In genomic region chr16:57485916-57486857, GRCh38 we compare ENCODE assay signal across 8 cellular contexts. TPM values are rescaled to one million over a fixed set of nuclear protein-coding genes. Genes with fewer than 3 reads are reported as not detected.
DNase-seq lines count a peak whose midpoint lies in the region; ATAC-seq and TF ChIP-seq lines count a peak whose summit lies in the region.

Gene DOK4, minus strand, starts transcription at chr16:57486493. Its CDS starts 6,986 bp downstream, at chr16:57479507.

- intact Hi-C loops in cardiac septum (cut with DNase I) (loop anchor here (5.0 kb wide), 1 partner anchor 39 kb away; the partner anchor contains the start of genes CIAPIN1 and COQ9), posterior cingulate gyrus (cut with DNase I) (no loop called here), transverse colon (cut with DNase I; ENCODE audit: low total_unique reads) (no loop called here)

- no peaks in the 10 kb centered on the region for H3K36me3 ChIP-seq in transverse colon

- peaks cover 11% of the 10 kb centered on the region for H3K27me3 Mint-ChIP-seq in IgD-negative memory B cell
- no peaks in the 10 kb centered on the region for H3K27me3 Mint-ChIP-seq in activated naive CD8-positive, alpha-beta T cell treated with anti-CD3 and anti-CD28 coated beads, Interleukin-2, amount 50 U/mL, for 24 hours

- H3K4me1 Mint-ChIP-seq in IgD-negative memory B cell: peaks cover 4 to 8% (median 8%) of the 10 kb centered on the region in 3 donors
- peaks cover 20% of the 10 kb centered on the region for H3K4me1 Mint-ChIP-seq in activated naive CD8-positive, alpha-beta T cell treated with anti-CD3 and anti-CD28 coated beads, Interleukin-2, amount 50 U/mL, for 24 hours

- H3K27ac Mint-ChIP-seq in IgD-negative memory B cell: peak within 1 kb of the TSS in 1 of 3 donors; percentile 64
- H3K27ac Mint-ChIP-seq in activated naive CD8-positive, alpha-beta T cell treated with anti-CD3 and anti-CD28 coated beads, Interleukin-2, amount 50 U/mL, for 24 hours: no peak within 1 kb of the TSS

- no peak for TF ChIP-seq CTCF in transverse colon (IDR thresholded peaks at IDR 0.05)

- peak within 1 kb of the TSS; percentile 76 to 96 (median 84) for H3K4me3 ChIP-seq in transverse colon

- no peak for TF ChIP-seq EP300 in transverse colon (IDR thresholded peaks at IDR 0.05; ENCODE audit: low read depth)

- ATAC-seq in GM21447 (IDR thresholded peaks at IDR 0.05; ENCODE audit: unreplicated experiment): peak; percentile 83
- peak; percentile 94 for ATAC-seq in activated naive CD8-positive, alpha-beta T cell treated with anti-CD3 and anti-CD28 coated beads, Interleukin-2, amount 50 U/mL, for 24 hours

- H3K4me3 Mint-ChIP-seq in IgD-negative memory B cell: peak within 1 kb of the TSS; percentile 70 to 93 (median 86)
- peak within 1 kb of the TSS; percentile 75 for H3K4me3 Mint-ChIP-seq in activated naive CD8-positive, alpha-beta T cell treated with anti-CD3 and anti-CD28 coated beads, Interleukin-2, amount 50 U/mL, for 24 hours

- DNase-seq in DMS 273 treated with DMSO at 0.1 percent for 48 hours (lab: John Stamatoyannopoulos, UW): peak; percentile 24
- peak; percentile 72 for DNase-seq in SW480 (ENCODE audit: low spot score)
- peak; percentile 88 for DNase-seq in activated naive CD8-positive, alpha-beta T cell treated with anti-CD3 and anti-CD28 coated beads, Interleukin-2, amount 50 U/mL, for 24 hours
- DNase-seq in cardiac septum (ENCODE audit: low spot score): peak; percentile 90
- DNase-seq in posterior cingulate gyrus: peak; percentile 64 to 96 (median 79)
- peak; percentile 89 for DNase-seq in transverse colon

- TF ChIP-seq POLR2A in transverse colon (IDR thresholded peaks at IDR 0.05): peak; percentile 12

- in situ Hi-C loops in transverse colon (cut with MboI; ENCODE audit: low pct_ligation_motif_present in 1 of 4, low pct_unique_long_range_greater_than_20kb in 1 of 4, low sequenced_read_pairs in 3 of 4): no loop called here

- WGBS in transverse colon (ENCODE audit: low coverage in 1 of 2), 2 donors: 2 to 25% methylated on average over 2 to 32 of the region's 73 CpGs

- H3K9me3 Mint-ChIP-seq in IgD-negative memory B cell: no peaks in the 10 kb centered on the region
- H3K9me3 Mint-ChIP-seq in activated naive CD8-positive, alpha-beta T cell treated with anti-CD3 and anti-CD28 coated beads, Interleukin-2, amount 50 U/mL, for 24 hours: no peaks in the 10 kb centered on the region

- H3K4me1 ChIP-seq in transverse colon: peaks cover 8 to 23% (median 21%) of the 10 kb centered on the region in 4 donors

- H3K9me3 ChIP-seq in transverse colon: no peaks in the 10 kb centered on the region

- H3K27me3 ChIP-seq in transverse colon: no peaks in the 10 kb centered on the region

- no peaks in the 10 kb centered on the region for H3K36me3 Mint-ChIP-seq in IgD-negative memory B cell
- no peaks in the 10 kb centered on the region for H3K36me3 Mint-ChIP-seq in activated naive CD8-positive, alpha-beta T cell treated with anti-CD3 and anti-CD28 coated beads, Interleukin-2, amount 50 U/mL, for 24 hours (ENCODE audit: low read depth)

- H3K27ac ChIP-seq in transverse colon: peak within 1 kb of the TSS; percentile 80 to 91 (median 84)

RNA-seq across cellular contexts. Expression of gene DOK4, which starts in this region (rescaled TPM):
- polyA plus RNA-seq in IgD-negative memory B cell: 0.46 TPM
- 11.5 TPM for total RNA-seq in cardiac septum
- 100 to 1,000 TPM in 3 of 4 donors, 10 to 100 TPM in 1; 57.9 to 312 (median 143) TPM for total RNA-seq in transverse colon

Comparison
In these comparisons a context has a peak if more than half of its experiments do, and no peak if none do; other contexts are left out.
1. Peak in every context shown above with its lines: DNase-seq, ATAC-seq, H3K4me3 ChIP-seq and H3K27ac ChIP-seq.
2. DNase-seq: peak in every context shown above with its lines; median percentile 90 in cardiac septum; 89 in transverse colon; 88 in activated naive CD8-positive, alpha-beta T cell treated with anti-CD3 and anti-CD28 coated beads, Interleukin-2, amount 50 U/mL, for 24 hours; 79 in posterior cingulate gyrus; 72 in SW480; 24 in DMS 273 treated with DMSO at 0.1 percent for 48 hours.